ENCODE assay signal across 26 cellular contexts in the genomic region with DNA sequence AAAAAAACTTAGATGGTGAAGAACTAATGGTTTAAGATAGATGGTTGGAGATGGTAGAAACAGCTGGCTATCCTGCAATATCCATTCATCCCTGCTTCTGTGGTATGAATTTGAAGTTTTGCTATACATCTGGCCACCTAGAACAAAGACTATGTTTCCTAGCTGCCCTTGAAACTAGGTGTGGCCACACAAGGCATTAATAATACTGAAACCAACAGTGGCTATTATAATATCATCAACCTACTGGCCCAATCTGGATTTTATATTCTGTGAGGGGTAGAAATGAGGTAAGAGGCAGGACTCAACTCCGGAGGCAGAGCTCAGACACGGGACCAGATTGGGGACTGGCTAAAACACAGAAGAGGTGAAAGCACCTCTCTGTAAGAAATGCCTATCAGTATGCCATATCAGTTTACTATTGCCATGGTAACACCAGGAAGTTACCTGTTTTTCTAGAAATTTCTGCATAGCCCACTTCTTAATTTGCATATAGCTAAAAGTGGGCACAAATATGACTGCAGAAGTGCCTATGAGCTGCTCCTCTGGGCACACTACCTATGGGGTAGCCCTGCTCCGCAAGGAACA. TPM values are rescaled to one million over a fixed set of nuclear protein-coding genes. Genes with fewer than 3 reads are reported as not detected.
DNase-seq lines count a peak whose midpoint lies in the region; ATAC-seq, FAIRE-seq and TF ChIP-seq lines count a peak whose summit lies in the region.
"Had no signal": no experiment of that assay in that cellular context is flagged by ENCODE, and none has a peak within 500 bp of the region (broad histone marks: within the 10 kb centered on the region; RNA-seq: fewer than 3 reads in every experiment).

No MANE protein-coding gene starts in this region.

- ATAC-seq in activated CD8-positive, alpha-beta T cell treated with anti-CD3 and anti-CD28 coated beads for 36 hours, result peak; percentile 13
- ATAC-seq in activated CD8-positive, alpha-beta T cell treated with anti-CD3 and anti-CD28 coated beads, Interleukin-2, amount 10 ng/mL, durations not matched to agents 7 days and 5 days, result no peak
- peak; percentile 50 for ATAC-seq in HG02678 (IDR thresholded peaks at IDR 0.05; ENCODE audit: unreplicated experiment)
- ATAC-seq in HG03354 (IDR thresholded peaks at IDR 0.05; ENCODE audit: poor library complexity, severe bottlenecking, unreplicated experiment), result peak; percentile 81
- ATAC-seq in memory B cell (ENCODE audit: low read depth), result peak; percentile 22
- ATAC-seq: activated naive CD8-positive, alpha-beta T cell treated with anti-CD3 and anti-CD28 coated beads, Interleukin-2, amount 50 U/mL, for 24 hours; naive thymus-derived CD4-positive, alpha-beta T cell; psoas muscle; stimulated activated naive CD8-positive, alpha-beta T cell treated with anti-CD3 and anti-CD28 coated beads, Interleukin-15, amount 100 ng/mL, for 72 hours had no signal

- CTCF ChIA-PET in activated CD8-positive, alpha-beta T cell treated with anti-CD3 and anti-CD28 coated beads for 36 hours (lab: Charles Lee), result interaction anchor here (1.1 kb wide), 1 partner anchor 22 kb away, joined by 5 read pairs; no protein-coding TSS in a partner anchor
- CTCF ChIA-PET in activated CD8-positive, alpha-beta T cell treated with anti-CD3 and anti-CD28 coated beads, Interleukin-2, amount 10 ng/mL, durations not matched to agents 7 days and 5 days (lab: Charles Lee), result no interaction called here

- POLR2A ChIA-PET in activated CD8-positive, alpha-beta T cell treated with anti-CD3 and anti-CD28 coated beads for 36 hours (lab: Charles Lee), result interaction anchor here (0.6 to 1.1 kb wide), 2 partner anchors 9 to 61 kb away, joined by 3 to 4 read pairs; a partner anchor contains a TSS
- POLR2A ChIA-PET in activated CD8-positive, alpha-beta T cell treated with anti-CD3 and anti-CD28 coated beads, Interleukin-2, amount 10 ng/mL, durations not matched to agents 7 days and 5 days (lab: Charles Lee), result interaction anchor here (0.8 kb wide), 1 partner anchor 59 kb away, joined by 3 read pairs; a partner anchor contains a TSS

- no peak overlapping the region for H3K27ac ChIP-seq in small intestine (ENCODE audit: low read depth in 1 of 2, low read length in 1 of 2)
- H3K27ac ChIP-seq: PC-9, psoas muscle, vagina had no signal

- 73 to 94% (median 86%) methylated on average over 3 of the region's 3 CpGs for WGBS in small intestine, 3 donors

- no peaks in the 10 kb centered on the region for H3K9me3 Mint-ChIP-seq in activated CD8-positive, alpha-beta T cell treated with anti-CD3 and anti-CD28 coated beads for 36 hours
- H3K9me3 Mint-ChIP-seq in activated CD8-positive, alpha-beta T cell treated with anti-CD3 and anti-CD28 coated beads, Interleukin-2, amount 10 ng/mL, durations not matched to agents 7 days and 5 days (ENCODE audit: insufficient read depth), result no peaks in the 10 kb centered on the region
- no peaks in the 10 kb centered on the region for H3K9me3 Mint-ChIP-seq in memory B cell
- H3K9me3 Mint-ChIP-seq: activated naive CD8-positive, alpha-beta T cell treated with anti-CD3 and anti-CD28 coated beads, Interleukin-2, amount 50 U/mL, for 24 hours; CD4-positive, CD25-positive, alpha-beta regulatory T cell; naive thymus-derived CD4-positive, alpha-beta T cell; stimulated activated naive CD8-positive, alpha-beta T cell treated with anti-CD3 and anti-CD28 coated beads, Interleukin-15, amount 100 ng/mL, for 72 hours had no signal

- H3K27me3 ChIP-seq in small intestine (ENCODE audit: control insufficient read depth in 2 of 2, insufficient read depth in 2 of 2, low read length in 2 of 2), result no peaks in the 10 kb centered on the region
- H3K27me3 ChIP-seq: vagina had no signal

- DNase-seq in activated CD8-positive, alpha-beta T cell treated with anti-CD3 and anti-CD28 coated beads for 36 hours, result no peak
- DNase-seq in activated CD8-positive, alpha-beta T cell treated with anti-CD3 and anti-CD28 coated beads, Interleukin-2, amount 10 ng/mL, durations not matched to agents 7 days and 5 days, result no peak
- DNase-seq in memory B cell (ENCODE audit: low spot score in 2 of 2) (no peak), COR-L47 (lab: John Stamatoyannopoulos, UW) (no peak), frontal cortex (ENCODE audit: low spot score in 2 of 2) (no peak), small intestine (no peak)
- DNase-seq: activated CD4-positive, alpha-beta T cell treated with anti-CD3 and anti-CD28 coated beads for 4 hours; activated naive CD8-positive, alpha-beta T cell treated with anti-CD3 and anti-CD28 coated beads, Interleukin-2, amount 50 U/mL, for 24 hours; activated T-cell treated with anti-CD3 and anti-CD28 coated beads, Interleukin-2, amount 50 U/mL, for 48 hours; IMR-90; midbrain; naive thymus-derived CD4-positive, alpha-beta T cell; NCI-H1092; NCI-H1694 treated with DMSO at 0.1 percent for 48 hours; NCI-H524 treated with DMSO at 0.1 percent for 48 hours; nucleus accumbens; PC-9; psoas muscle; Right ventricle myocardium superior; stimulated activated naive CD8-positive, alpha-beta T cell treated with anti-CD3 and anti-CD28 coated beads, Interleukin-15, amount 100 ng/mL, for 72 hours had no signal

- TF ChIP-seq CTCF in activated CD8-positive, alpha-beta T cell treated with anti-CD3 and anti-CD28 coated beads for 36 hours (IDR thresholded peaks at IDR 0.05), result no peak

- peaks cover 6% of the 10 kb centered on the region for H3K4me1 Mint-ChIP-seq in activated CD8-positive, alpha-beta T cell treated with anti-CD3 and anti-CD28 coated beads for 36 hours (ENCODE audit: low read depth)
- H3K4me1 Mint-ChIP-seq in activated CD8-positive, alpha-beta T cell treated with anti-CD3 and anti-CD28 coated beads, Interleukin-2, amount 10 ng/mL, durations not matched to agents 7 days and 5 days (ENCODE audit: low read depth), result peaks cover 10% of the 10 kb centered on the region
- peaks cover 8% of the 10 kb centered on the region for H3K4me1 Mint-ChIP-seq in memory B cell
- H3K4me1 Mint-ChIP-seq: stimulated activated naive CD8-positive, alpha-beta T cell treated with anti-CD3 and anti-CD28 coated beads, Interleukin-15, amount 100 ng/mL, for 72 hours had no signal

- H3K4me3 Mint-ChIP-seq in activated CD8-positive, alpha-beta T cell treated with anti-CD3 and anti-CD28 coated beads for 36 hours, result no peak overlapping the region
- no peak overlapping the region for H3K4me3 Mint-ChIP-seq in activated CD8-positive, alpha-beta T cell treated with anti-CD3 and anti-CD28 coated beads, Interleukin-2, amount 10 ng/mL, durations not matched to agents 7 days and 5 days
- no peak overlapping the region for H3K4me3 Mint-ChIP-seq in memory B cell
- H3K4me3 Mint-ChIP-seq: activated naive CD8-positive, alpha-beta T cell treated with anti-CD3 and anti-CD28 coated beads, Interleukin-2, amount 50 U/mL, for 24 hours; CD4-positive, CD25-positive, alpha-beta regulatory T cell; naive thymus-derived CD4-positive, alpha-beta T cell; stimulated activated naive CD8-positive, alpha-beta T cell treated with anti-CD3 and anti-CD28 coated beads, Interleukin-15, amount 100 ng/mL, for 72 hours had no signal

- H3K4me3 ChIP-seq in small intestine (ENCODE audit: low read depth in 1 of 2, low read length in 2 of 2), result no peak overlapping the region
- H3K4me3 ChIP-seq: PC-9, psoas muscle, vagina had no signal

- no peaks in the 10 kb centered on the region for H3K9me3 ChIP-seq in small intestine (ENCODE audit: control insufficient read depth, low read depth)
- H3K9me3 ChIP-seq: psoas muscle, vagina had no signal

- peaks cover 0 to 2% of the 10 kb centered on the region in 2 donors for H3K4me1 ChIP-seq in small intestine (ENCODE audit: control insufficient read depth in 2 of 2, insufficient read depth in 1 of 2, low read depth in 1 of 2, low read length in 1 of 2)
- H3K4me1 ChIP-seq: psoas muscle, vagina had no signal

- intact Hi-C loops in activated CD8-positive, alpha-beta T cell treated with anti-CD3 and anti-CD28 coated beads for 36 hours (cut with micrococcal nuclease), result no loop called here

- no peaks in the 10 kb centered on the region for H3K27me3 Mint-ChIP-seq in activated CD8-positive, alpha-beta T cell treated with anti-CD3 and anti-CD28 coated beads for 36 hours
- no peaks in the 10 kb centered on the region for H3K27me3 Mint-ChIP-seq in activated CD8-positive, alpha-beta T cell treated with anti-CD3 and anti-CD28 coated beads, Interleukin-2, amount 10 ng/mL, durations not matched to agents 7 days and 5 days (ENCODE audit: low read depth)
- H3K27me3 Mint-ChIP-seq in memory B cell, result no peaks in the 10 kb centered on the region
- H3K27me3 Mint-ChIP-seq: activated naive CD8-positive, alpha-beta T cell treated with anti-CD3 and anti-CD28 coated beads, Interleukin-2, amount 50 U/mL, for 24 hours; CD4-positive, CD25-positive, alpha-beta regulatory T cell; naive thymus-derived CD4-positive, alpha-beta T cell; stimulated activated naive CD8-positive, alpha-beta T cell treated with anti-CD3 and anti-CD28 coated beads, Interleukin-15, amount 100 ng/mL, for 72 hours had no signal

- peaks cover 3% of the 10 kb centered on the region for H3K36me3 Mint-ChIP-seq in activated CD8-positive, alpha-beta T cell treated with anti-CD3 and anti-CD28 coated beads for 36 hours (ENCODE audit: low read depth)
- peaks cover 6% of the 10 kb centered on the region for H3K36me3 Mint-ChIP-seq in activated CD8-positive, alpha-beta T cell treated with anti-CD3 and anti-CD28 coated beads, Interleukin-2, amount 10 ng/mL, durations not matched to agents 7 days and 5 days (ENCODE audit: low read depth)
- peaks cover 3% of the 10 kb centered on the region for H3K36me3 Mint-ChIP-seq in memory B cell

- FAIRE-seq in frontal cortex (lab: Jason Lieb, UNC) (no peak), small intestine (lab: Jason Lieb, UNC) (no peak)
- FAIRE-seq: endothelial cell of umbilical vein, H1 had no signal

- no peak overlapping the region for H3K27ac Mint-ChIP-seq in activated CD8-positive, alpha-beta T cell treated with anti-CD3 and anti-CD28 coated beads for 36 hours
- H3K27ac Mint-ChIP-seq in activated CD8-positive, alpha-beta T cell treated with anti-CD3 and anti-CD28 coated beads, Interleukin-2, amount 10 ng/mL, durations not matched to agents 7 days and 5 days, result no peak overlapping the region
- H3K27ac Mint-ChIP-seq in memory B cell, result no peak overlapping the region
- H3K27ac Mint-ChIP-seq: activated naive CD8-positive, alpha-beta T cell treated with anti-CD3 and anti-CD28 coated beads, Interleukin-2, amount 50 U/mL, for 24 hours; naive thymus-derived CD4-positive, alpha-beta T cell; stimulated activated naive CD8-positive, alpha-beta T cell treated with anti-CD3 and anti-CD28 coated beads, Interleukin-15, amount 100 ng/mL, for 72 hours had no signal

- H3K36me3 ChIP-seq in small intestine (ENCODE audit: control insufficient read depth in 2 of 2, insufficient read depth in 2 of 2, low read length in 2 of 2), result no peaks in the 10 kb centered on the region
- H3K36me3 ChIP-seq: vagina had no signal

RNA-seq across cellular contexts. Expression of a gene that starts 8.4 kb away (rescaled TPM):
- total RNA-seq in activated CD8-positive, alpha-beta T cell treated with anti-CD3 and anti-CD28 coated beads for 36 hours, result 10 to 100 TPM in 1 of 2 experiments, 1 to 10 TPM in 1; 9.2 to 10.4 TPM
- total RNA-seq in activated CD8-positive, alpha-beta T cell treated with anti-CD3 and anti-CD28 coated beads, Interleukin-2, amount 10 ng/mL, durations not matched to agents 7 days and 5 days, result 10 to 100 TPM; 27.5 to 29.7 TPM
- total RNA-seq in frontal cortex, result 42.4 TPM
- 1 to 10 TPM; 3.8 to 7.7 (median 4.9) TPM for polyA plus RNA-seq in small intestine

RNA-seq across cellular contexts. Expression of a gene that starts 8.8 kb away (rescaled TPM):
- 100 to 1,000 TPM; 149 to 154 TPM for total RNA-seq in activated CD8-positive, alpha-beta T cell treated with anti-CD3 and anti-CD28 coated beads for 36 hours
- 100 to 1,000 TPM; 292 to 300 TPM for total RNA-seq in activated CD8-positive, alpha-beta T cell treated with anti-CD3 and anti-CD28 coated beads, Interleukin-2, amount 10 ng/mL, durations not matched to agents 7 days and 5 days
- 24.9 TPM for total RNA-seq in frontal cortex
- 10 to 100 TPM; 17.0 to 31.7 (median 19.7) TPM for polyA plus RNA-seq in small intestine

RNA-seq across cellular contexts. Expression of a gene that starts 58.9 kb away (rescaled TPM):
- 10 to 100 TPM; 27.0 to 27.8 TPM for total RNA-seq in activated CD8-positive, alpha-beta T cell treated with anti-CD3 and anti-CD28 coated beads for 36 hours
- total RNA-seq in activated CD8-positive, alpha-beta T cell treated with anti-CD3 and anti-CD28 coated beads, Interleukin-2, amount 10 ng/mL, durations not matched to agents 7 days and 5 days, result 10 to 100 TPM; 51.2 to 53.5 TPM
- 11.0 TPM for total RNA-seq in frontal cortex
- 1 to 10 TPM in 1 of 3 donors, under 1 TPM in 2; 0.54 to 5.7 (median 0.67) TPM for polyA plus RNA-seq in small intestine
